19 cellular contexts compared by ENCODE assay signal in genomic region chr3:72162649-72163184, GRCh38.
DNase-seq lines count a peak whose midpoint lies in the region; ATAC-seq and TF ChIP-seq lines count a peak whose summit lies in the region.
"Had no signal": no experiment of that assay in that cellular context is flagged by ENCODE, and none has a peak within 500 bp of the region (broad histone marks: within the 10 kb centered on the region; RNA-seq: fewer than 3 reads in every experiment).

No MANE protein-coding gene starts in this region.

- H3K9me2 ChIP-seq in DOHH2 (replicated peaks; ENCODE audit: control insufficient read depth, low read length) (no peaks in the 10 kb centered on the region), PC-3 (replicated peaks; ENCODE audit: low read length) (no peaks in the 10 kb centered on the region)

- WGBS in endodermal cell (ENCODE audit: insufficient coverage in 1 of 2, insufficient read length in 1 of 2), 2 experiments = 92 to 94% methylated on average over 2 to 6 of the region's 6 CpGs

- CTCF ChIA-PET in PC-3 (lab: Charles Lee) = no interaction called here

- H3K79me2 ChIP-seq in DOHH2 (ENCODE audit: control insufficient read depth, low read length) (peaks cover 72% of the 10 kb centered on the region), PC-3 (ENCODE audit: low read length) (no peaks in the 10 kb centered on the region), osteoblast (ENCODE audit: insufficient read depth, low read length) (no peaks in the 10 kb centered on the region)

- H3K27me3 ChIP-seq in DOHH2 (ENCODE audit: control insufficient read depth, low read length) = no peaks in the 10 kb centered on the region
- no peaks in the 10 kb centered on the region for H3K27me3 ChIP-seq in PC-3 (ENCODE audit: low read length)
- H3K27me3 ChIP-seq in endodermal cell (ENCODE audit: control insufficient read depth, insufficient read depth, low read length, poor library complexity, severe bottlenecking) = no peaks in the 10 kb centered on the region
- no peaks in the 10 kb centered on the region for H3K27me3 ChIP-seq in osteoblast (ENCODE audit: insufficient read depth, low read length)
- H3K27me3 ChIP-seq: colonic mucosa, gastrocnemius medialis, stomach, tibial artery had no signal

- H3K9me3 ChIP-seq in DOHH2 (ENCODE audit: control insufficient read depth, insufficient read depth, low read length) (no peaks in the 10 kb centered on the region), PC-3 (ENCODE audit: low read length) (no peaks in the 10 kb centered on the region), endodermal cell (ENCODE audit: control insufficient read depth, low read length) (no peaks in the 10 kb centered on the region), osteoblast (ENCODE audit: low read depth, low read length) (no peaks in the 10 kb centered on the region)
- H3K9me3 ChIP-seq: colonic mucosa, gastrocnemius medialis, left ventricle myocardium inferior, stomach, tibial artery had no signal

- H3K4me2 ChIP-seq in DOHH2 (ENCODE audit: low read length) (peak overlapping the region; percentile 99), PC-3 (ENCODE audit: low read length) (peak overlapping the region; percentile 56), osteoblast (ENCODE audit: insufficient read depth, low read length) (peak overlapping the region; percentile 9)

- BruUV-seq in PC-3 (replicated peaks; lab: Mats Ljungman, UMichigan) = no TSS peak

- POLR2A ChIA-PET in PC-3 (lab: Charles Lee; ENCODE audit: unreplicated experiment) = no interaction called here

- no peaks in the 10 kb centered on the region for H3K9me3 Mint-ChIP-seq in endodermal cell
- H3K9me3 Mint-ChIP-seq: activated CD8-positive, alpha-beta T cell treated with anti-CD3 and anti-CD28 coated beads for 36 hours; activated naive CD4-positive, alpha-beta T cell treated with anti-CD3 and anti-CD28 coated beads, Interleukin-2, amount 50 U/mL, for 24 hours; activated T-helper 17 cell treated with anti-CD3 and anti-CD28 coated beads, Interleukin-2, amount 50 U/mL, for 72 hours had no signal

- no peak overlapping the region for H3K9ac ChIP-seq in PC-3 (ENCODE audit: low read length)
- no peak overlapping the region for H3K9ac ChIP-seq in endodermal cell (ENCODE audit: extremely low read depth, low read length, poor library complexity, severe bottlenecking)

- TF ChIP-seq CTCF in DOHH2 (IDR thresholded peaks at IDR 0.05; ENCODE audit: low read depth, low read length, poor library complexity, severe bottlenecking) (no peak), PC-3 (conservative IDR thresholded peaks at IDR 0.05; ENCODE audit: low read depth, low read length) (no peak), endodermal cell (conservative IDR thresholded peaks at IDR 0.05) (no peak), osteoblast (IDR thresholded peaks at IDR 0.05; ENCODE audit: extremely low read depth, low read depth, low read length) (no peak)

- H3K27ac Mint-ChIP-seq in endodermal cell = no peak overlapping the region
- H3K27ac Mint-ChIP-seq: activated CD8-positive, alpha-beta T cell treated with anti-CD3 and anti-CD28 coated beads for 36 hours; activated naive CD4-positive, alpha-beta T cell treated with anti-CD3 and anti-CD28 coated beads, Interleukin-2, amount 50 U/mL, for 24 hours; activated T-helper 17 cell treated with anti-CD3 and anti-CD28 coated beads, Interleukin-2, amount 50 U/mL, for 72 hours had no signal

- H3K36me3 ChIP-seq in DOHH2 (ENCODE audit: control insufficient read depth, low read length) (peaks cover 65% of the 10 kb centered on the region), PC-3 (ENCODE audit: low read depth, low read length) (no peaks in the 10 kb centered on the region), endodermal cell (ENCODE audit: control insufficient read depth, insufficient read depth, low read length) (no peaks in the 10 kb centered on the region), osteoblast (ENCODE audit: insufficient read depth, low read length) (no peaks in the 10 kb centered on the region)
- H3K36me3 ChIP-seq: colonic mucosa, gastrocnemius medialis, left ventricle myocardium inferior, stomach, tibial artery had no signal

- peaks cover 20% of the 10 kb centered on the region for H3K4me1 Mint-ChIP-seq in endodermal cell

- H3K27me3 Mint-ChIP-seq in endodermal cell (ENCODE audit: insufficient read depth) = no peaks in the 10 kb centered on the region
- H3K27me3 Mint-ChIP-seq: activated naive CD4-positive, alpha-beta T cell treated with anti-CD3 and anti-CD28 coated beads, Interleukin-2, amount 50 U/mL, for 24 hours had no signal

- no peaks in the 10 kb centered on the region for H3K36me3 Mint-ChIP-seq in endodermal cell (ENCODE audit: low read depth)
- H3K36me3 Mint-ChIP-seq: activated naive CD4-positive, alpha-beta T cell treated with anti-CD3 and anti-CD28 coated beads, Interleukin-2, amount 50 U/mL, for 24 hours had no signal

- H3K27ac ChIP-seq in DOHH2 (ENCODE audit: low read depth, low read length) (peak overlapping the region; percentile 100), PC-3 (ENCODE audit: low read length) (no peak overlapping the region), endodermal cell (ENCODE audit: low read depth, low read length) (peak overlapping the region; percentile 29), osteoblast (ENCODE audit: low read depth, low read length) (no peak overlapping the region)
- H3K27ac ChIP-seq: colonic mucosa, gastrocnemius medialis, left ventricle myocardium inferior, stomach, tibial artery had no signal

- DNase-seq in PC-3 = no peak
- DNase-seq in endodermal cell = no peak
- no peak for DNase-seq in osteoblast (ENCODE audit: insufficient read length, low spot score, missing footprints)
- no peak for DNase-seq in AG08395 (ENCODE audit: low spot score)
- DNase-seq in central memory CD4-positive, alpha-beta T cell = no peak
- DNase-seq in HUDEP-2 (lab: John Stamatoyannopoulos, UW; ENCODE audit: unreplicated experiment in 76 of 76) = no peak
- DNase-seq: activated CD4-positive, CD25-positive, alpha-beta regulatory T cell treated with anti-CD3 and anti-CD28 coated beads, Interleukin-2, amount 50 U/mL, for 72 hours; activated CD8-positive, alpha-beta T cell treated with anti-CD3 and anti-CD28 coated beads for 36 hours; gastrocnemius medialis; H7; left ventricle myocardium inferior; stomach; T-helper 1 cell; tibial artery had no signal

- peak overlapping the region; percentile 88 for H3K4me3 ChIP-seq in DOHH2 (ENCODE audit: low read length)
- H3K4me3 ChIP-seq in PC-3 (ENCODE audit: low read length) = no peak overlapping the region; the same call in 1 of the 2 replicates
- H3K4me3 ChIP-seq in endodermal cell (ENCODE audit: low read length) = no peak overlapping the region
- no peak overlapping the region for H3K4me3 ChIP-seq in osteoblast (ENCODE audit: insufficient read depth, low read length)
- H3K4me3 ChIP-seq: colonic mucosa, gastrocnemius medialis, left ventricle myocardium inferior, skin epidermis, stomach, tibial artery had no signal

- ATAC-seq in PC-3 = no peak; the same call in 1 of the 2 replicates
- ATAC-seq: activated CD8-positive, alpha-beta T cell treated with anti-CD3 and anti-CD28 coated beads for 36 hours; activated T-helper 17 cell treated with anti-CD3 and anti-CD28 coated beads, Interleukin-2, amount 50 U/mL, for 72 hours; gastrocnemius medialis had no signal

- H3F3A ChIP-seq in DOHH2 (ENCODE audit: control insufficient read depth, insufficient read depth) (peaks cover 45% of the 10 kb centered on the region), PC-3 (ENCODE audit: low read length, unreplicated experiment) (no peaks in the 10 kb centered on the region)

- peaks cover 92% of the 10 kb centered on the region for H3K4me1 ChIP-seq in DOHH2 (ENCODE audit: control insufficient read depth, low read length)
- peaks cover 15% of the 10 kb centered on the region for H3K4me1 ChIP-seq in PC-3 (ENCODE audit: insufficient read depth, low read length)
- peaks cover 4% of the 10 kb centered on the region for H3K4me1 ChIP-seq in endodermal cell (ENCODE audit: control insufficient read depth, insufficient read depth, low read length)
- H3K4me1 ChIP-seq in osteoblast (ENCODE audit: insufficient read depth, low read length) = peaks cover 7% of the 10 kb centered on the region
- H3K4me1 ChIP-seq: colonic mucosa, gastrocnemius medialis, tibial artery had no signal

- peak overlapping the region; percentile 48 for H2AFZ ChIP-seq in PC-3 (ENCODE audit: low read length)
- H2AFZ ChIP-seq in osteoblast (ENCODE audit: low read length) = peak overlapping the region; percentile 46

- no peak overlapping the region for H3K4me3 Mint-ChIP-seq in endodermal cell
- H3K4me3 Mint-ChIP-seq: activated CD8-positive, alpha-beta T cell treated with anti-CD3 and anti-CD28 coated beads for 36 hours; activated naive CD4-positive, alpha-beta T cell treated with anti-CD3 and anti-CD28 coated beads, Interleukin-2, amount 50 U/mL, for 24 hours; activated T-helper 17 cell treated with anti-CD3 and anti-CD28 coated beads, Interleukin-2, amount 50 U/mL, for 72 hours had no signal

- intact Hi-C loops in PC-3 (cut with micrococcal nuclease) = no loop called here

- H4K20me1 ChIP-seq in DOHH2 (ENCODE audit: control insufficient read depth, insufficient read depth, low read depth, low read length) (no peaks in the 10 kb centered on the region), PC-3 (ENCODE audit: low read length) (no peaks in the 10 kb centered on the region), osteoblast (ENCODE audit: insufficient read depth, low read length) (no peaks in the 10 kb centered on the region)

Comparison
In these comparisons a context has a peak if more than half of its experiments do, and no peak if none do; other contexts are left out.
1. H3K27ac ChIP-seq: peak in DOHH2 (single experiment) and endodermal cell (single experiment); none in PC-3 (single experiment) and osteoblast (single experiment).
2. H3K4me2 ChIP-seq: peak in every context shown above with its lines; median percentile 99 in DOHH2; 56 in PC-3; 9 in osteoblast.